In the genomic region with DNA sequence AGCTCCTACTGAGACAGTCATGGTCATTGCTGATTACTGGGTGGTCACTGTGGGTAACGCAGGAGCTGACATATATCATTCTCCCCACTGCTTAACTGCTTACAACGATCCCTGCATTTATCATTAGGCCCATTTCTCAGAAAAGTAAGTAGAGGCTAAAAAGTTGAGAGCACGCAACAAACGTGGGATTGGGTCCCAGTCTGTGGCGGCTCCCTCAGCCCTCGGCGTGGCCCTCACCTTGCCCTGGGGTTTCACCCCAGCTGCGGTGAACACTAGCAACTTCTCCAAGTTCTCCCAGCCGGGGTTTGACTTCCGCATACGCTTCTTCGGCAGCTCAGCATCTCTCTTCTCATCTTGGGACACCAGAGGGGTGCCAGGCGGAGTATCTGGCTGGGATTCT, we compare ENCODE assay signal across 2 cellular contexts.
TF ChIP-seq lines count a peak whose summit lies in the region.

No MANE protein-coding gene starts in this region.

TF ChIP-seq in WTC11, 78 proteins besides CTCF, POLR2A, EP300 and RAD21 (continued from another document):
- TF ChIP-seq ERG (CRISPR knock-in tag; IDR thresholded peaks at IDR 0.05) (no peak), EMX1 (CRISPR knock-in tag; IDR thresholded peaks at IDR 0.05) (no peak), ZNF512 (CRISPR knock-in tag; IDR thresholded peaks at IDR 0.05; ENCODE audit: borderline replicate concordance) (no peak), SOX15 (CRISPR knock-in tag; IDR thresholded peaks at IDR 0.05) (no peak), GTF2I (CRISPR knock-in tag; conservative IDR thresholded peaks at IDR 0.05) (peak; percentile 68; the same call in 1 of the 2 replicates)
- TF ChIP-seq, protein P1, sequence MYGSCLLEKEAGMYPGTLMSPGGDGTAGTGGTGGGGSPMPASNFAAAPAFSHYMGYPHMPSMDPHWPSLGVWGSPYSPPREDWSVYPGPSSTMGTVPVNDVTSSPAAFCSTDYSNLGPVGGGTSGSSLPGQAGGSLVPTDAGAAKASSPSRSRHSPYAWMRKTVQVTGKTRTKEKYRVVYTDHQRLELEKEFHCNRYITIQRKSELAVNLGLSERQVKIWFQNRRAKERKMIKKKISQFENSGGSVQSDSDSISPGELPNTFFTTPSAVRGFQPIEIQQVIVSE (CRISPR knock-in tag; IDR thresholded peaks at IDR 0.05; ENCODE audit: borderline replicate concordance) = no peak

TF ChIP-seq in neural cell, 6 proteins besides CTCF, POLR2A, EP300 and RAD21 (continued from another document):
- TF ChIP-seq, protein P2, sequence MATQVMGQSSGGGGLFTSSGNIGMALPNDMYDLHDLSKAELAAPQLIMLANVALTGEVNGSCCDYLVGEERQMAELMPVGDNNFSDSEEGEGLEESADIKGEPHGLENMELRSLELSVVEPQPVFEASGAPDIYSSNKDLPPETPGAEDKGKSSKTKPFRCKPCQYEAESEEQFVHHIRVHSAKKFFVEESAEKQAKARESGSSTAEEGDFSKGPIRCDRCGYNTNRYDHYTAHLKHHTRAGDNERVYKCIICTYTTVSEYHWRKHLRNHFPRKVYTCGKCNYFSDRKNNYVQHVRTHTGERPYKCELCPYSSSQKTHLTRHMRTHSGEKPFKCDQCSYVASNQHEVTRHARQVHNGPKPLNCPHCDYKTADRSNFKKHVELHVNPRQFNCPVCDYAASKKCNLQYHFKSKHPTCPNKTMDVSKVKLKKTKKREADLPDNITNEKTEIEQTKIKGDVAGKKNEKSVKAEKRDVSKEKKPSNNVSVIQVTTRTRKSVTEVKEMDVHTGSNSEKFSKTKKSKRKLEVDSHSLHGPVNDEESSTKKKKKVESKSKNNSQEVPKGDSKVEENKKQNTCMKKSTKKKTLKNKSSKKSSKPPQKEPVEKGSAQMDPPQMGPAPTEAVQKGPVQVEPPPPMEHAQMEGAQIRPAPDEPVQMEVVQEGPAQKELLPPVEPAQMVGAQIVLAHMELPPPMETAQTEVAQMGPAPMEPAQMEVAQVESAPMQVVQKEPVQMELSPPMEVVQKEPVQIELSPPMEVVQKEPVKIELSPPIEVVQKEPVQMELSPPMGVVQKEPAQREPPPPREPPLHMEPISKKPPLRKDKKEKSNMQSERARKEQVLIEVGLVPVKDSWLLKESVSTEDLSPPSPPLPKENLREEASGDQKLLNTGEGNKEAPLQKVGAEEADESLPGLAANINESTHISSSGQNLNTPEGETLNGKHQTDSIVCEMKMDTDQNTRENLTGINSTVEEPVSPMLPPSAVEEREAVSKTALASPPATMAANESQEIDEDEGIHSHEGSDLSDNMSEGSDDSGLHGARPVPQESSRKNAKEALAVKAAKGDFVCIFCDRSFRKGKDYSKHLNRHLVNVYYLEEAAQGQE (IDR thresholded peaks at IDR 0.05; ENCODE audit: borderline replicate concordance) = no peak
- TF ChIP-seq EZH2 (IDR thresholded peaks at IDR 0.05; ENCODE audit: borderline replicate concordance, insufficient read depth, low read length, poor library complexity, severe bottlenecking) = no peak
- no peak for TF ChIP-seq MXI1 (conservative IDR thresholded peaks at IDR 0.05; ENCODE audit: poor library complexity, severe bottlenecking)
- no peak for TF ChIP-seq POLR2AphosphoS5 (IDR thresholded peaks at IDR 0.05)
- no peak for TF ChIP-seq TAF1 (IDR thresholded peaks at IDR 0.05; ENCODE audit: low read depth)
TF ChIP-seq in neural cell: peak in this region for 0.
